ENCODE assay signal across 9 cellular contexts in genomic region chr10:129699722-129700340, GRCh38.
"Had no signal": no experiment of that assay in that cellular context is flagged by ENCODE, and none has a peak within 500 bp of the region (broad histone marks: within the 10 kb centered on the region; RNA-seq: fewer than 3 reads in every experiment).

No MANE protein-coding gene starts in this region.

- DNase-seq: GM23248, GOT3, H7, H9, HCEC 1CT, HFFc6 had no signal

- H3K4me3 ChIP-seq: GM23248, GM23338, HAP-1 had no signal

- H3K9me3 Mint-ChIP-seq: GM23338, H9 had no signal

- H3K4me1 ChIP-seq: HAP-1 had no signal

- H3K27ac Mint-ChIP-seq: GM23338, HFFc6 had no signal

- H3K4me3 Mint-ChIP-seq: GM23338, H9, HFFc6 had no signal

- H3K36me3 ChIP-seq: HAP-1 had no signal

- H3K27ac ChIP-seq: GM23248 had no signal

- H3K9me3 ChIP-seq: HAP-1 had no signal

- ATAC-seq: GM23338, HCT116 had no signal
